Comparison of ENCODE assay signal across 1 cellular context in the genomic region with DNA sequence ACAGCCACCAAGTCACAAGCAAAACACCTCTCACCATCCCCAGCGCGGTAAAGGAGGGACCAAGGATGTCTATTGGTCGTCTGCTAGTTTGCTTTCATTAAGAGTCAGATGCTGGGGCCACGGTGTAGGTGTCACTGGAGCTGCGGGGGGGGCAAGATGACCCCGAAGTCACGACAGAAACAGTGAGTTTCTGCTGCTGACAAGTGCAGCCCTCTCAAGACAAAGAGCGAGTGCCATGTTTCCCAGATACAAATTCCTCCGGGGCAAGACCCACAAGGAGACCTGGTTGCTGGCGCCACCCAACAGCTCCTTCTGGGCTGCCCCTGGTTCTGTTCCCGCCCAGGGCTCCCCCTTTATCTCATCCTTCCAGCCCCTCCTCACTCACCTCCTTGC.
TF ChIP-seq lines count a peak whose summit lies in the region.

No MANE protein-coding gene starts in this region.

TF ChIP-seq in endothelial cell of umbilical vein, 7 proteins besides CTCF, POLR2A, EP300 and RAD21:
- TF ChIP-seq FOS (IDR thresholded peaks at IDR 0.05; ENCODE audit: borderline replicate concordance, insufficient read depth, low read length) (no peak), JUN (IDR thresholded peaks at IDR 0.05; ENCODE audit: borderline replicate concordance, insufficient read depth, insufficient read length, low read depth) (no peak), GATA2 (IDR thresholded peaks at IDR 0.05; ENCODE audit: insufficient read depth, insufficient read length, low read depth, low read length) (no peak), EZH2 (IDR thresholded peaks at IDR 0.05; ENCODE audit: borderline replicate concordance, low read depth, low read length, severe bottlenecking) (no peak), MAX (IDR thresholded peaks at IDR 0.05; ENCODE audit: insufficient read depth, insufficient read length) (no peak), POLR2AphosphoS5 (IDR thresholded peaks at IDR 0.05; ENCODE audit: insufficient read depth, low read depth, low read length) (no peak), MYC (IDR thresholded peaks at IDR 0.05; ENCODE audit: low read depth, low read length) (no peak)
